1 cellular context compared by ENCODE assay signal in genomic region chr15:64001148-64001547, GRCh38.
TF ChIP-seq lines count a peak whose summit lies in the region.

No MANE protein-coding gene starts in this region.

TF ChIP-seq in HepG2, 621 proteins besides CTCF, POLR2A, EP300 and RAD21 (continued from another document):
- TF ChIP-seq CREB1 (IDR thresholded peaks at IDR 0.05) (no peak), CREB1 (CRISPR knock-in tag; IDR thresholded peaks at IDR 0.05) (no peak), TFDP1 (CRISPR knock-in tag; IDR thresholded peaks at IDR 0.05; ENCODE audit: borderline replicate concordance) (no peak)
